Comparison of ENCODE assay signal across 5 cellular contexts in genomic region chr19:42911731-42912130, GRCh38. TPM values are rescaled to one million over a fixed set of nuclear protein-coding genes. Genes with fewer than 3 reads are reported as not detected.
"Had no signal": no experiment of that assay in that cellular context is flagged by ENCODE, and none has a peak within 500 bp of the region (broad histone marks: within the 10 kb centered on the region; RNA-seq: fewer than 3 reads in every experiment).

No MANE protein-coding gene starts in this region.

RNA-seq across cellular contexts. Expression of gene PSG6, which starts 6.0 kb away (rescaled TPM):
- polyA plus RNA-seq: endothelial cell of umbilical vein, esophagus, foreskin keratinocyte, heart left ventricle, heart right ventricle had no signal

RNA-seq across cellular contexts. Expression of gene PSG7, which starts 25.3 kb away (rescaled TPM):
- polyA plus RNA-seq: endothelial cell of umbilical vein, esophagus, foreskin keratinocyte, heart left ventricle, heart right ventricle had no signal

RNA-seq across cellular contexts. Expression of gene PSG1, which starts 32.2 kb away (rescaled TPM):
- polyA plus RNA-seq: endothelial cell of umbilical vein, esophagus, foreskin keratinocyte, heart left ventricle, heart right ventricle had no signal
